ENCODE assay signal across 1 cellular context in the genomic region with DNA sequence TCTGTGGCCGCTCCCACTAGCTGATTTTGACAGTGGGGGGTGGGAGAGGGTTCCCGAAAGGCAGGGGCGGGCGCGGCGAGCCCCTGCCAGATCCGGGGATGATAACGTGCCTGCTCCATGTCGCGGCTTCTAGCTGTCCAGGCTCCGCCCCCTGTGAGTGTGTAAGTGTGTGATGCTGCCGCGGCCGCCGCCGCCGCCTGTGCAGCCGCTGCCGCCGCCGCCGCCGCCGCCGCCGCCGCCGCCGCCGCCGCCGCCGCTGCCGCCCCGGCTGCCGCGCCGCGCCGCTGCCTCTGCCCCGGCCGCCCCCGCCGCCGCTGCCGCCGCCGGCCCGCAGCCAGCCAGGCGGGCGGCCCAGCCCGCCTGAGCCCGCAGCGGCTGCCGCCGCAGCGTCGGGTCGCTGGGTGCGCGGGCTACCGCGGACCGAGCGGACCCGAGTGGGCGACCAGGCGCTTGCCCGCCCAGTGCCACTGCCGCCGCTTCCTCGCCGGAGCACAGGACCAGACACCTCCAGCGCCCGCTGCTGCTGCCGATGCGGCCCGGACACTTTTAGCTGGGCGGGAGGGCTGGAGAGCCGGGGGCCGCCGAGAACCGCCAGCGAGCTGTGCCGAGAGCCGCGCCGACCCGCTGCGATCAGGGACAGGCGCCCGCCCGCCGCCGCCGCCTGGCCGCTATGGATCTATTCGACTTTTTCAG.
TF ChIP-seq lines count a peak whose summit lies in the region.

A gene (plus strand): TSS at position 190 of the 693 bp plus-strand sequence. CDS start 481 bp downstream, at position 671.

TF ChIP-seq in SK-N-SH, 30 proteins besides CTCF, POLR2A, EP300 and RAD21 (continued from another document):
- TF ChIP-seq, protein P1, sequence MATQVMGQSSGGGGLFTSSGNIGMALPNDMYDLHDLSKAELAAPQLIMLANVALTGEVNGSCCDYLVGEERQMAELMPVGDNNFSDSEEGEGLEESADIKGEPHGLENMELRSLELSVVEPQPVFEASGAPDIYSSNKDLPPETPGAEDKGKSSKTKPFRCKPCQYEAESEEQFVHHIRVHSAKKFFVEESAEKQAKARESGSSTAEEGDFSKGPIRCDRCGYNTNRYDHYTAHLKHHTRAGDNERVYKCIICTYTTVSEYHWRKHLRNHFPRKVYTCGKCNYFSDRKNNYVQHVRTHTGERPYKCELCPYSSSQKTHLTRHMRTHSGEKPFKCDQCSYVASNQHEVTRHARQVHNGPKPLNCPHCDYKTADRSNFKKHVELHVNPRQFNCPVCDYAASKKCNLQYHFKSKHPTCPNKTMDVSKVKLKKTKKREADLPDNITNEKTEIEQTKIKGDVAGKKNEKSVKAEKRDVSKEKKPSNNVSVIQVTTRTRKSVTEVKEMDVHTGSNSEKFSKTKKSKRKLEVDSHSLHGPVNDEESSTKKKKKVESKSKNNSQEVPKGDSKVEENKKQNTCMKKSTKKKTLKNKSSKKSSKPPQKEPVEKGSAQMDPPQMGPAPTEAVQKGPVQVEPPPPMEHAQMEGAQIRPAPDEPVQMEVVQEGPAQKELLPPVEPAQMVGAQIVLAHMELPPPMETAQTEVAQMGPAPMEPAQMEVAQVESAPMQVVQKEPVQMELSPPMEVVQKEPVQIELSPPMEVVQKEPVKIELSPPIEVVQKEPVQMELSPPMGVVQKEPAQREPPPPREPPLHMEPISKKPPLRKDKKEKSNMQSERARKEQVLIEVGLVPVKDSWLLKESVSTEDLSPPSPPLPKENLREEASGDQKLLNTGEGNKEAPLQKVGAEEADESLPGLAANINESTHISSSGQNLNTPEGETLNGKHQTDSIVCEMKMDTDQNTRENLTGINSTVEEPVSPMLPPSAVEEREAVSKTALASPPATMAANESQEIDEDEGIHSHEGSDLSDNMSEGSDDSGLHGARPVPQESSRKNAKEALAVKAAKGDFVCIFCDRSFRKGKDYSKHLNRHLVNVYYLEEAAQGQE (IDR thresholded peaks at IDR 0.05; ENCODE audit: low read depth, low read length): no peak
- TF ChIP-seq TCF12 (IDR thresholded peaks at IDR 0.05) (no peak), FOXJ3 (CRISPR knock-in tag; IDR thresholded peaks at IDR 0.05) (no peak), RFX5 (IDR thresholded peaks at IDR 0.05; ENCODE audit: low read length) (no peak), POLR2AphosphoS5 (IDR thresholded peaks at IDR 0.05; ENCODE audit: low read depth, low read length) (no peak), NFIC (IDR thresholded peaks at IDR 0.05; ENCODE audit: borderline replicate concordance) (no peak), ELF1 (IDR thresholded peaks at IDR 0.05) (no peak), MEF2A (IDR thresholded peaks at IDR 0.05; ENCODE audit: borderline replicate concordance, low read depth) (no peak), CHD2 (IDR thresholded peaks at IDR 0.05; ENCODE audit: low read length, partially characterized antibody) (no peak), EZH2phosphoT487 (IDR thresholded peaks at IDR 0.05; ENCODE audit: borderline replicate concordance, low read depth) (no peak), NRF1 (IDR thresholded peaks at IDR 0.05; ENCODE audit: low read depth, low read length) (no peak)
- TF ChIP-seq, protein P2, sequence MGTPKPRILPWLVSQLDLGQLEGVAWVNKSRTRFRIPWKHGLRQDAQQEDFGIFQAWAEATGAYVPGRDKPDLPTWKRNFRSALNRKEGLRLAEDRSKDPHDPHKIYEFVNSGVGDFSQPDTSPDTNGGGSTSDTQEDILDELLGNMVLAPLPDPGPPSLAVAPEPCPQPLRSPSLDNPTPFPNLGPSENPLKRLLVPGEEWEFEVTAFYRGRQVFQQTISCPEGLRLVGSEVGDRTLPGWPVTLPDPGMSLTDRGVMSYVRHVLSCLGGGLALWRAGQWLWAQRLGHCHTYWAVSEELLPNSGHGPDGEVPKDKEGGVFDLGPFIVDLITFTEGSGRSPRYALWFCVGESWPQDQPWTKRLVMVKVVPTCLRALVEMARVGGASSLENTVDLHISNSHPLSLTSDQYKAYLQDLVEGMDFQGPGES (IDR thresholded peaks at IDR 0.05; ENCODE audit: low read depth, low read length): no peak
